3 cellular contexts compared by ENCODE assay signal in the genomic region with DNA sequence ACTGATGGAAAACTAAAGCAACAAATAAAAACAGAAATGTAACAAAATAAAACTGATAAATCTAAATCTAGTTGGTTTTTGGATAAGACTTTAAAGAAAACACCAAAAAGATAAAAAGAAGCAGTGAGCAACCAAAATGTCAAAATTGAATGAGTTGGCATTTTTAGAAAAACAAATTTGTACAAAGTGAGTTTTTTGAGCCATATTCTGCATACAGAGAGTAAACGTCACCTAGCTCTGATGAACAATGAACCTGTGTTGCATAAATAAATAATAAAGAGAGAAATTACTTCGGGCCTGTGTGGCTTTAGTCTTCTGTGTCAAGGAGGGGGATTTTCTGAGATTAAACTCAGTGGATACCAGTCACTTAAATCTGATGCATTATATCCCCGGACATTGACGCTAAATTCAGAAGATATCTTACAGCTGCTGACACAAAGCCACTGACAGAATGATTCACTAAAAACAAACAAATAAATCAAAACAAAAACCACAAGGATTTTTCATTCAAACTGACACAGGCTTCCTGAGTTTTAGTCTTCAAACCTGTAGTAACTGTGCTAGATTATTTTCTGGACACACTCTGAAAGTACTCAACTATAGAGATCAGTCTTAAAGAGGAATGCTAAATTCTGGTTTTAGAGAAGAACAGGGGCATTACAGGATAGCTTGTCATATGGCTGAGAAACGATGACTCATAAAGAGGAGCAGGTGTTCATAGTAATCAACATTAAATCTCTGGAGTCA.
TF ChIP-seq lines count a peak whose summit lies in the region.

No MANE protein-coding gene starts in this region.

TF ChIP-seq in A549, 52 proteins besides CTCF, POLR2A, EP300 and RAD21 (continued from another document):
- TF ChIP-seq JUNB (IDR thresholded peaks at IDR 0.05) = 0 out of 2 replicates have a peak, but pooled peaks have one; percentile 35
- no peak for TF ChIP-seq TP53 (CRISPR knock-in tag; IDR thresholded peaks at IDR 0.05)
- TF ChIP-seq EHF (CRISPR knock-in tag; IDR thresholded peaks at IDR 0.05) = no peak
- peak; percentile 19; the same call in 1 of the 2 replicates for TF ChIP-seq GATA3 (IDR thresholded peaks at IDR 0.05; ENCODE audit: borderline replicate concordance)
- 0 out of 2 replicates have a peak, but pooled peaks have one; percentile 23 for TF ChIP-seq FOSL2 (IDR thresholded peaks at IDR 0.05)
- peak; percentile 83 for TF ChIP-seq FOSL2 (CRISPR knock-in tag; IDR thresholded peaks at IDR 0.05)

TF ChIP-seq in IMR-90, 13 proteins besides CTCF, POLR2A, EP300 and RAD21:
- TF ChIP-seq MAFK (IDR thresholded peaks at IDR 0.05; ENCODE audit: low read depth, low read length) = 0 out of 2 replicates have a peak, but pooled peaks have one; percentile 4
- no peak for TF ChIP-seq CEBPB (IDR thresholded peaks at IDR 0.05; ENCODE audit: low read depth, low read length)

TF ChIP-seq in GM12878, 131 proteins besides CTCF, POLR2A, EP300 and RAD21 (continued from another document):
- TF ChIP-seq, protein P1, sequence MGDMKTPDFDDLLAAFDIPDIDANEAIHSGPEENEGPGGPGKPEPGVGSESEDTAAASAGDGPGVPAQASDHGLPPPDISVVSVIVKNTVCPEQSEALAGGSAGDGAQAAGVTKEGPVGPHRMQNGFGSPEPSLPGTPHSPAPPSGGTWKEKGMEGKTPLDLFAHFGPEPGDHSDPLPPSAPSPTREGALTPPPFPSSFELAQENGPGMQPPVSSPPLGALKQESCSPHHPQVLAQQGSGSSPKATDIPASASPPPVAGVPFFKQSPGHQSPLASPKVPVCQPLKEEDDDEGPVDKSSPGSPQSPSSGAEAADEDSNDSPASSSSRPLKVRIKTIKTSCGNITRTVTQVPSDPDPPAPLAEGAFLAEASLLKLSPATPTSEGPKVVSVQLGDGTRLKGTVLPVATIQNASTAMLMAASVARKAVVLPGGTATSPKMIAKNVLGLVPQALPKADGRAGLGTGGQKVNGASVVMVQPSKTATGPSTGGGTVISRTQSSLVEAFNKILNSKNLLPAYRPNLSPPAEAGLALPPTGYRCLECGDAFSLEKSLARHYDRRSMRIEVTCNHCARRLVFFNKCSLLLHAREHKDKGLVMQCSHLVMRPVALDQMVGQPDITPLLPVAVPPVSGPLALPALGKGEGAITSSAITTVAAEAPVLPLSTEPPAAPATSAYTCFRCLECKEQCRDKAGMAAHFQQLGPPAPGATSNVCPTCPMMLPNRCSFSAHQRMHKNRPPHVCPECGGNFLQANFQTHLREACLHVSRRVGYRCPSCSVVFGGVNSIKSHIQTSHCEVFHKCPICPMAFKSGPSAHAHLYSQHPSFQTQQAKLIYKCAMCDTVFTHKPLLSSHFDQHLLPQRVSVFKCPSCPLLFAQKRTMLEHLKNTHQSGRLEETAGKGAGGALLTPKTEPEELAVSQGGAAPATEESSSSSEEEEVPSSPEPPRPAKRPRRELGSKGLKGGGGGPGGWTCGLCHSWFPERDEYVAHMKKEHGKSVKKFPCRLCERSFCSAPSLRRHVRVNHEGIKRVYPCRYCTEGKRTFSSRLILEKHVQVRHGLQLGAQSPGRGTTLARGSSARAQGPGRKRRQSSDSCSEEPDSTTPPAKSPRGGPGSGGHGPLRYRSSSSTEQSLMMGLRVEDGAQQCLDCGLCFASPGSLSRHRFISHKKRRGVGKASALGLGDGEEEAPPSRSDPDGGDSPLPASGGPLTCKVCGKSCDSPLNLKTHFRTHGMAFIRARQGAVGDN (IDR thresholded peaks at IDR 0.05) = no peak
- no peak for TF ChIP-seq NR2C2 (IDR thresholded peaks at IDR 0.05; ENCODE audit: borderline replicate concordance, control insufficient read depth, insufficient read length, low read depth)
- TF ChIP-seq SUPT20H (IDR thresholded peaks at IDR 0.05; ENCODE audit: borderline replicate concordance, control insufficient read depth, low read depth, low read length) = no peak
- TF ChIP-seq SPI1 (IDR thresholded peaks at IDR 0.05; ENCODE audit: borderline replicate concordance, insufficient read depth, low read depth, low read length) = no peak
- TF ChIP-seq, protein P2, sequence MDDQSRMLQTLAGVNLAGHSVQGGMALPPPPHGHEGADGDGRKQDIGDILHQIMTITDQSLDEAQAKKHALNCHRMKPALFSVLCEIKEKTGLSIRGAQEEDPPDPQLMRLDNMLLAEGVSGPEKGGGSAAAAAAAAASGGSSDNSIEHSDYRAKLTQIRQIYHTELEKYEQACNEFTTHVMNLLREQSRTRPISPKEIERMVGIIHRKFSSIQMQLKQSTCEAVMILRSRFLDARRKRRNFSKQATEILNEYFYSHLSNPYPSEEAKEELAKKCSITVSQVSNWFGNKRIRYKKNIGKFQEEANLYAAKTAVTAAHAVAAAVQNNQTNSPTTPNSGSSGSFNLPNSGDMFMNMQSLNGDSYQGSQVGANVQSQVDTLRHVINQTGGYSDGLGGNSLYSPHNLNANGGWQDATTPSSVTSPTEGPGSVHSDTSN (IDR thresholded peaks at IDR 0.05; ENCODE audit: insufficient replicate concordance, low read depth, low read length) = no peak
TF ChIP-seq in GM12878: peak in this region for 0.
